In the genomic region with DNA sequence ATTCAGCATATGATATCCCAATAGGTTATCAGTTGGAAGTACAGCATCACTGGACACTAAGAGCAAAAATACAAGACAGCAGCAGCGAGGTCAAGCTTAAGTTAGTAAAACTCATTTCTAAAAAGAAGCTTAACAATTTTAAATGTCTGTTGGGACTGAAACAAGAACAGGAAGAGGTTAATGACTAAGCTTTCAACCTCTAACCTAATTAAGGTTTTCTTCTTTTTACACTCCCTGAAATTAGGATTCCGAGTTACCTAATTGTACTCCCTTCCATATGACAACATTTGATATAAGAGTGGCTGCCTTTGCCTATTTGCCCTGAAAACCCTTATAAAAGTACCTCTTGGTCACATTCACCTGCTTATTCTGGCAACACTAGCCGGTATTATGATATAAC, we compare ENCODE assay signal across 1 cellular context.
TF ChIP-seq lines count a peak whose summit lies in the region.

No MANE protein-coding gene starts in this region.

TF ChIP-seq in WTC11, 78 proteins besides CTCF, POLR2A, EP300 and RAD21 (continued from another document):
- TF ChIP-seq, protein P1, sequence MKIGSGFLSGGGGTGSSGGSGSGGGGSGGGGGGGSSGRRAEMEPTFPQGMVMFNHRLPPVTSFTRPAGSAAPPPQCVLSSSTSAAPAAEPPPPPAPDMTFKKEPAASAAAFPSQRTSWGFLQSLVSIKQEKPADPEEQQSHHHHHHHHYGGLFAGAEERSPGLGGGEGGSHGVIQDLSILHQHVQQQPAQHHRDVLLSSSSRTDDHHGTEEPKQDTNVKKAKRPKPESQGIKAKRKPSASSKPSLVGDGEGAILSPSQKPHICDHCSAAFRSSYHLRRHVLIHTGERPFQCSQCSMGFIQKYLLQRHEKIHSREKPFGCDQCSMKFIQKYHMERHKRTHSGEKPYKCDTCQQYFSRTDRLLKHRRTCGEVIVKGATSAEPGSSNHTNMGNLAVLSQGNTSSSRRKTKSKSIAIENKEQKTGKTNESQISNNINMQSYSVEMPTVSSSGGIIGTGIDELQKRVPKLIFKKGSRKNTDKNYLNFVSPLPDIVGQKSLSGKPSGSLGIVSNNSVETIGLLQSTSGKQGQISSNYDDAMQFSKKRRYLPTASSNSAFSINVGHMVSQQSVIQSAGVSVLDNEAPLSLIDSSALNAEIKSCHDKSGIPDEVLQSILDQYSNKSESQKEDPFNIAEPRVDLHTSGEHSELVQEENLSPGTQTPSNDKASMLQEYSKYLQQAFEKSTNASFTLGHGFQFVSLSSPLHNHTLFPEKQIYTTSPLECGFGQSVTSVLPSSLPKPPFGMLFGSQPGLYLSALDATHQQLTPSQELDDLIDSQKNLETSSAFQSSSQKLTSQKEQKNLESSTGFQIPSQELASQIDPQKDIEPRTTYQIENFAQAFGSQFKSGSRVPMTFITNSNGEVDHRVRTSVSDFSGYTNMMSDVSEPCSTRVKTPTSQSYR (CRISPR knock-in tag; IDR thresholded peaks at IDR 0.05) = no peak
- TF ChIP-seq PRRX2 (CRISPR knock-in tag; IDR thresholded peaks at IDR 0.05) (no peak), MYBL2 (CRISPR knock-in tag; IDR thresholded peaks at IDR 0.05) (no peak)
- TF ChIP-seq, protein P2, sequence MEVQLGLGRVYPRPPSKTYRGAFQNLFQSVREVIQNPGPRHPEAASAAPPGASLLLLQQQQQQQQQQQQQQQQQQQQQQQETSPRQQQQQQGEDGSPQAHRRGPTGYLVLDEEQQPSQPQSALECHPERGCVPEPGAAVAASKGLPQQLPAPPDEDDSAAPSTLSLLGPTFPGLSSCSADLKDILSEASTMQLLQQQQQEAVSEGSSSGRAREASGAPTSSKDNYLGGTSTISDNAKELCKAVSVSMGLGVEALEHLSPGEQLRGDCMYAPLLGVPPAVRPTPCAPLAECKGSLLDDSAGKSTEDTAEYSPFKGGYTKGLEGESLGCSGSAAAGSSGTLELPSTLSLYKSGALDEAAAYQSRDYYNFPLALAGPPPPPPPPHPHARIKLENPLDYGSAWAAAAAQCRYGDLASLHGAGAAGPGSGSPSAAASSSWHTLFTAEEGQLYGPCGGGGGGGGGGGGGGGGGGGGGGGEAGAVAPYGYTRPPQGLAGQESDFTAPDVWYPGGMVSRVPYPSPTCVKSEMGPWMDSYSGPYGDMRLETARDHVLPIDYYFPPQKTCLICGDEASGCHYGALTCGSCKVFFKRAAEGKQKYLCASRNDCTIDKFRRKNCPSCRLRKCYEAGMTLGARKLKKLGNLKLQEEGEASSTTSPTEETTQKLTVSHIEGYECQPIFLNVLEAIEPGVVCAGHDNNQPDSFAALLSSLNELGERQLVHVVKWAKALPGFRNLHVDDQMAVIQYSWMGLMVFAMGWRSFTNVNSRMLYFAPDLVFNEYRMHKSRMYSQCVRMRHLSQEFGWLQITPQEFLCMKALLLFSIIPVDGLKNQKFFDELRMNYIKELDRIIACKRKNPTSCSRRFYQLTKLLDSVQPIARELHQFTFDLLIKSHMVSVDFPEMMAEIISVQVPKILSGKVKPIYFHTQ (CRISPR knock-in tag; IDR thresholded peaks at IDR 0.05) = no peak
- TF ChIP-seq, protein P3, sequence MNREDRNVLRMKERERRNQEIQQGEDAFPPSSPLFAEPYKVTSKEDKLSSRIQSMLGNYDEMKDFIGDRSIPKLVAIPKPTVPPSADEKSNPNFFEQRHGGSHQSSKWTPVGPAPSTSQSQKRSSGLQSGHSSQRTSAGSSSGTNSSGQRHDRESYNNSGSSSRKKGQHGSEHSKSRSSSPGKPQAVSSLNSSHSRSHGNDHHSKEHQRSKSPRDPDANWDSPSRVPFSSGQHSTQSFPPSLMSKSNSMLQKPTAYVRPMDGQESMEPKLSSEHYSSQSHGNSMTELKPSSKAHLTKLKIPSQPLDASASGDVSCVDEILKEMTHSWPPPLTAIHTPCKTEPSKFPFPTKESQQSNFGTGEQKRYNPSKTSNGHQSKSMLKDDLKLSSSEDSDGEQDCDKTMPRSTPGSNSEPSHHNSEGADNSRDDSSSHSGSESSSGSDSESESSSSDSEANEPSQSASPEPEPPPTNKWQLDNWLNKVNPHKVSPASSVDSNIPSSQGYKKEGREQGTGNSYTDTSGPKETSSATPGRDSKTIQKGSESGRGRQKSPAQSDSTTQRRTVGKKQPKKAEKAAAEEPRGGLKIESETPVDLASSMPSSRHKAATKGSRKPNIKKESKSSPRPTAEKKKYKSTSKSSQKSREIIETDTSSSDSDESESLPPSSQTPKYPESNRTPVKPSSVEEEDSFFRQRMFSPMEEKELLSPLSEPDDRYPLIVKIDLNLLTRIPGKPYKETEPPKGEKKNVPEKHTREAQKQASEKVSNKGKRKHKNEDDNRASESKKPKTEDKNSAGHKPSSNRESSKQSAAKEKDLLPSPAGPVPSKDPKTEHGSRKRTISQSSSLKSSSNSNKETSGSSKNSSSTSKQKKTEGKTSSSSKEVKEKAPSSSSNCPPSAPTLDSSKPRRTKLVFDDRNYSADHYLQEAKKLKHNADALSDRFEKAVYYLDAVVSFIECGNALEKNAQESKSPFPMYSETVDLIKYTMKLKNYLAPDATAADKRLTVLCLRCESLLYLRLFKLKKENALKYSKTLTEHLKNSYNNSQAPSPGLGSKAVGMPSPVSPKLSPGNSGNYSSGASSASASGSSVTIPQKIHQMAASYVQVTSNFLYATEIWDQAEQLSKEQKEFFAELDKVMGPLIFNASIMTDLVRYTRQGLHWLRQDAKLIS (CRISPR knock-in tag; IDR thresholded peaks at IDR 0.05; ENCODE audit: borderline replicate concordance) = no peak
- TF ChIP-seq, protein P4, sequence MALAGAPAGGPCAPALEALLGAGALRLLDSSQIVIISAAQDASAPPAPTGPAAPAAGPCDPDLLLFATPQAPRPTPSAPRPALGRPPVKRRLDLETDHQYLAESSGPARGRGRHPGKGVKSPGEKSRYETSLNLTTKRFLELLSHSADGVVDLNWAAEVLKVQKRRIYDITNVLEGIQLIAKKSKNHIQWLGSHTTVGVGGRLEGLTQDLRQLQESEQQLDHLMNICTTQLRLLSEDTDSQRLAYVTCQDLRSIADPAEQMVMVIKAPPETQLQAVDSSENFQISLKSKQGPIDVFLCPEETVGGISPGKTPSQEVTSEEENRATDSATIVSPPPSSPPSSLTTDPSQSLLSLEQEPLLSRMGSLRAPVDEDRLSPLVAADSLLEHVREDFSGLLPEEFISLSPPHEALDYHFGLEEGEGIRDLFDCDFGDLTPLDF (CRISPR knock-in tag; IDR thresholded peaks at IDR 0.05) = no peak
